36 cellular contexts compared by ENCODE assay signal in the genomic region with DNA sequence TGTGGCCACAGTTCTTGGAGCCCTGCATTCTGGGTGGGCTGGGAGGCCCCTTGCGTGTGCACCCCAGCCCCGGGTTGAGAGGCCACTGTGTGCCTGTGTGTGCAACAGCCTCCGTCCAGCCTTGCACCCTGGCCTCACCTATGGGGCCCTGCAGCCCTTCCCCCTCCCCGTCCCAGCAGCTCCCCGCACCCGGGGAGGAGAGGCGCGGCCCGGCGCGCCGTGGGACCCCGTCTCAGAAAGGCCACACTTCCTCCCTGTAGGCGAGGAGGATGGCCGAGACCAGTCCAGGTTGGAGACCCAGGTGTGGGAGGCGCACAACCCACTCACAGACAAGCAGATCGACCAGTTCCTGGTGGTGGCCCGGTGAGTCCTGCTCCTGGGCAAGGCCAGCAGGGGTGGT. TPM values are rescaled to one million over a fixed set of nuclear protein-coding genes. Genes with fewer than 3 reads are reported as not detected.
"Had no signal": no experiment of that assay in that cellular context is flagged by ENCODE, and none has a peak within 500 bp of the region (broad histone marks: within the 10 kb centered on the region; RNA-seq: fewer than 3 reads in every experiment).

No MANE protein-coding gene starts in this region.

- H3K27me3 Mint-ChIP-seq: activated B cell treated with CpG ODN at 0.5 μM for 24 hours; activated CD8-positive, alpha-beta T cell treated with anti-CD3 and anti-CD28 coated beads for 36 hours; activated naive CD8-positive, alpha-beta T cell; activated T-cell treated with anti-CD3 and anti-CD28 coated beads, Interleukin-2, amount 50 U/mL, for 24 hours; activated T-helper 17 cell treated with anti-CD3 and anti-CD28 coated beads, Interleukin-2, amount 50 U/mL, for 72 hours; central memory CD8-positive, alpha-beta T cell; dendritic cell treated with granulocyte-macrophage colony-stimulating factor and Interleukin-4, amounts not matched to agents 40 ng/mL and 50 ng/mL, for 4 days; effector memory CD8-positive, alpha-beta T cell; T-helper 17 cell had no signal

- DNase-seq: activated B cell treated with CpG ODN at 0.5 μM for 24 hours; activated CD4-positive, alpha-beta T cell treated with anti-CD3 and anti-CD28 coated beads for 48 hours; activated CD4-positive, alpha-beta T cell treated with anti-CD3 and anti-CD28 coated beads, Interleukin-2, amount 50 U/mL, for 1 hour; activated CD4-positive, alpha-beta T cell treated with anti-CD3 and anti-CD28 coated beads, Interleukin-2, amount 50 U/mL, for 48 hours; activated CD8-positive, alpha-beta memory T cell treated with anti-CD3 and anti-CD28 coated beads, Interleukin-2, amount 50 U/mL, for 48 hours; activated CD8-positive, alpha-beta T cell treated with anti-CD3 and anti-CD28 coated beads for 36 hours; activated effector memory CD4-positive, alpha-beta T cell treated with Interleukin-2 at 50 U/mL for 16 hours; activated gamma-delta T cell treated with Interleukin-2 at 50 U/mL for 16 hours; activated naive CD4-positive, alpha-beta T cell treated with anti-CD3 and anti-CD28 coated beads, Interleukin-2, amount 50 U/mL, for 16 hours; activated naive CD4-positive, alpha-beta T cell treated with Interleukin-2 at 50 U/mL for 16 hours; activated T-cell treated with anti-CD3 and anti-CD28 coated beads for 4 hours; activated T-cell treated with anti-CD3 and anti-CD28 coated beads, Interleukin-2, amount 50 U/mL, for 24 hours; amniotic stem cell; anterior cingulate cortex; brain microvascular endothelial cell; dorsolateral prefrontal cortex; effector memory CD8-positive, alpha-beta T cell; erythroblast; foreskin keratinocyte; gastrocnemius medialis; glutamatergic neuron; T-helper 1 cell; T-helper 17 cell; T1000; WERI-Rb-1 had no signal

- H3K4me3 ChIP-seq: coronary artery, dorsolateral prefrontal cortex, esophagus muscularis mucosa, gastrocnemius medialis, heart left ventricle had no signal

- H3K9me3 Mint-ChIP-seq: activated B cell treated with CpG ODN at 0.5 μM for 24 hours; activated CD8-positive, alpha-beta T cell treated with anti-CD3 and anti-CD28 coated beads for 36 hours; activated T-cell treated with anti-CD3 and anti-CD28 coated beads, Interleukin-2, amount 50 U/mL, for 24 hours; activated T-helper 17 cell treated with anti-CD3 and anti-CD28 coated beads, Interleukin-2, amount 50 U/mL, for 72 hours; central memory CD8-positive, alpha-beta T cell; dendritic cell treated with granulocyte-macrophage colony-stimulating factor and Interleukin-4, amounts not matched to agents 40 ng/mL and 50 ng/mL, for 4 days; effector memory CD8-positive, alpha-beta T cell; T-helper 2 cell treated with Interferon-gamma antibody and Interleukin-4, amounts not matched to agents 5 μg/mL and 100 μg/mL, for 36 hours had no signal

- H3K4me1 Mint-ChIP-seq: activated B cell treated with CpG ODN at 0.5 μM for 24 hours; activated T-helper 17 cell treated with anti-CD3 and anti-CD28 coated beads, Interleukin-2, amount 50 U/mL, for 72 hours; central memory CD8-positive, alpha-beta T cell had no signal

- H3K27ac ChIP-seq: brain microvascular endothelial cell, coronary artery, esophagus muscularis mucosa, foreskin keratinocyte, gastrocnemius medialis, heart left ventricle, WERI-Rb-1 had no signal

- H3K4me3 Mint-ChIP-seq: activated B cell treated with CpG ODN at 0.5 μM for 24 hours; activated CD8-positive, alpha-beta T cell treated with anti-CD3 and anti-CD28 coated beads for 36 hours; activated naive CD8-positive, alpha-beta T cell; activated T-cell treated with anti-CD3 and anti-CD28 coated beads, Interleukin-2, amount 50 U/mL, for 24 hours; activated T-helper 17 cell treated with anti-CD3 and anti-CD28 coated beads, Interleukin-2, amount 50 U/mL, for 72 hours; central memory CD8-positive, alpha-beta T cell; dendritic cell treated with granulocyte-macrophage colony-stimulating factor and Interleukin-4, amounts not matched to agents 40 ng/mL and 50 ng/mL, for 4 days; effector memory CD8-positive, alpha-beta T cell; T-helper 17 cell; T-helper 2 cell treated with Interferon-gamma antibody and Interleukin-4, amounts not matched to agents 5 μg/mL and 100 μg/mL, for 36 hours had no signal

- FAIRE-seq: astrocyte, bronchial epithelial cell had no signal

- H3K27ac Mint-ChIP-seq: activated B cell treated with CpG ODN at 0.5 μM for 24 hours; activated CD8-positive, alpha-beta T cell treated with anti-CD3 and anti-CD28 coated beads for 36 hours; activated naive CD8-positive, alpha-beta T cell; activated T-cell treated with anti-CD3 and anti-CD28 coated beads, Interleukin-2, amount 50 U/mL, for 24 hours; activated T-helper 17 cell treated with anti-CD3 and anti-CD28 coated beads, Interleukin-2, amount 50 U/mL, for 72 hours; dendritic cell treated with granulocyte-macrophage colony-stimulating factor and Interleukin-4, amounts not matched to agents 40 ng/mL and 50 ng/mL, for 4 days; effector memory CD8-positive, alpha-beta T cell; T-helper 17 cell; T-helper 2 cell treated with Interferon-gamma antibody and Interleukin-4, amounts not matched to agents 5 μg/mL and 100 μg/mL, for 36 hours had no signal

- H3K9me3 ChIP-seq: esophagus muscularis mucosa, gastrocnemius medialis, heart left ventricle had no signal

- ATAC-seq: activated CD4-positive, CD25-positive, alpha-beta regulatory T cell treated with anti-CD3 and anti-CD28 coated beads, Interleukin-2, amount 50 U/mL, for 24 hours; activated T-helper 17 cell treated with anti-CD3 and anti-CD28 coated beads, Interleukin-2, amount 50 U/mL, for 72 hours; effector memory CD8-positive, alpha-beta T cell; foreskin keratinocyte; gastrocnemius medialis; T-helper 17 cell had no signal

- H3K27me3 ChIP-seq: brain microvascular endothelial cell, dorsolateral prefrontal cortex, esophagus muscularis mucosa, foreskin keratinocyte, gastrocnemius medialis, heart left ventricle had no signal

- H3K36me3 Mint-ChIP-seq: activated naive CD8-positive, alpha-beta T cell had no signal

- H3K4me1 ChIP-seq: foreskin keratinocyte, gastrocnemius medialis had no signal

RNA-seq across cellular contexts. Expression of gene CRIP1, which starts 28.7 kb away (rescaled TPM):
- total RNA-seq: bronchial epithelial cell had no signal

RNA-seq across cellular contexts. Expression of gene TEX22, which starts 59.7 kb away (rescaled TPM):
- total RNA-seq: gastrocnemius medialis had no signal
